ENCODE assay signal across 12 cellular contexts in the genomic region with DNA sequence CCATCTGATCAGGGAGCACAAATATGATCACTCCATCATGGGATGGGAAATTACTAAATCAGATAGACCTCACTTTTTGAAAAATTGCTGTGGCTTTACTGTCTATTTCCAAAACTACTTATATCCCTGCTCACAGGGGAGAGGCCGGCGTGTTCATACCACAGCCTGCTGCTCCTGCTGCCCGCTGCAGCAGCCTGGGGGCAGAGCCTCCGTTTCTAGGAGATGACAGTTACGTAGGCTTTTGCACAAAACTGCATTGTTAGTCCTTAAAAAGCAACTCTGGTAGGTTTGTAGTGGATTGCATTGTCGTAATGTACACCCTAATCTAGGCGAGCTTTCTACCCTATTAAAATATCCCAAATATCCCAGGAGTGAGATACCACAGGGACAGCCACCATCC.
DNase-seq lines count a peak whose midpoint lies in the region; ATAC-seq lines count a peak whose summit lies in the region.
"Had no signal": no experiment of that assay in that cellular context is flagged by ENCODE, and none has a peak within 500 bp of the region (broad histone marks: within the 10 kb centered on the region; RNA-seq: fewer than 3 reads in every experiment).

No MANE protein-coding gene starts in this region.

- H3K27me3 Mint-ChIP-seq in activated CD8-positive, alpha-beta memory T cell treated with anti-CD3 and anti-CD28 coated beads, Interleukin-2, amount 10 ng/mL, durations not matched to agents 7 days and 5 days: no peaks in the 10 kb centered on the region
- H3K27me3 Mint-ChIP-seq: CD4-positive, alpha-beta T cell had no signal

- no peak overlapping the region for H3K27ac Mint-ChIP-seq in activated CD8-positive, alpha-beta memory T cell treated with anti-CD3 and anti-CD28 coated beads, Interleukin-2, amount 10 ng/mL, durations not matched to agents 7 days and 5 days
- H3K27ac Mint-ChIP-seq: CD4-positive, alpha-beta T cell had no signal

- no peaks in the 10 kb centered on the region for H3K36me3 Mint-ChIP-seq in activated CD8-positive, alpha-beta memory T cell treated with anti-CD3 and anti-CD28 coated beads, Interleukin-2, amount 10 ng/mL, durations not matched to agents 7 days and 5 days

- peak; percentile 5 for DNase-seq in activated CD8-positive, alpha-beta memory T cell treated with anti-CD3 and anti-CD28 coated beads for 24 hours
- DNase-seq in activated CD8-positive, alpha-beta memory T cell treated with anti-CD3 and anti-CD28 coated beads, Interleukin-2, amount 10 ng/mL, durations not matched to agents 7 days and 5 days: no peak
- DNase-seq in left cardiac atrium: peak; percentile 5
- no peak for DNase-seq in left ventricle myocardium superior
- DNase-seq in posterior vena cava (ENCODE audit: low spot score): peak; percentile 32
- no peak for DNase-seq in NCI-H2029 treated with DMSO at 0.1 percent for 48 hours (lab: John Stamatoyannopoulos, UW)
- DNase-seq: AML-193, GM23248 had no signal

- H3K4me1 Mint-ChIP-seq in activated CD8-positive, alpha-beta memory T cell treated with anti-CD3 and anti-CD28 coated beads, Interleukin-2, amount 10 ng/mL, durations not matched to agents 7 days and 5 days: peaks cover 5% of the 10 kb centered on the region

- CTCF ChIA-PET in activated CD8-positive, alpha-beta memory T cell treated with anti-CD3 and anti-CD28 coated beads, Interleukin-2, amount 10 ng/mL, durations not matched to agents 7 days and 5 days (lab: Charles Lee): no interaction called here

- intact Hi-C loops in left cardiac atrium (cut with DNase I): no loop called here
- intact Hi-C loops in left ventricle myocardium superior (cut with micrococcal nuclease): no loop called here
- intact Hi-C loops in posterior vena cava (cut with DNase I): no loop called here

- no peak for ATAC-seq in activated CD8-positive, alpha-beta memory T cell treated with anti-CD3 and anti-CD28 coated beads, Interleukin-2, amount 10 ng/mL, durations not matched to agents 7 days and 5 days
- ATAC-seq in left cardiac atrium: no peak
- ATAC-seq in left ventricle myocardium superior: no peak
- ATAC-seq in HG02759 (IDR thresholded peaks at IDR 0.05; ENCODE audit: unreplicated experiment): no peak
- ATAC-seq: A549, HepG2 had no signal

- no peak overlapping the region for H3K4me3 Mint-ChIP-seq in activated CD8-positive, alpha-beta memory T cell treated with anti-CD3 and anti-CD28 coated beads, Interleukin-2, amount 10 ng/mL, durations not matched to agents 7 days and 5 days
- H3K4me3 Mint-ChIP-seq: CD4-positive, alpha-beta T cell had no signal

- H3K9me3 Mint-ChIP-seq in activated CD8-positive, alpha-beta memory T cell treated with anti-CD3 and anti-CD28 coated beads, Interleukin-2, amount 10 ng/mL, durations not matched to agents 7 days and 5 days (ENCODE audit: low read depth): no peaks in the 10 kb centered on the region
- H3K9me3 Mint-ChIP-seq: CD4-positive, alpha-beta T cell had no signal

Comparison
In these comparisons a context has a peak if more than half of its experiments do, and no peak if none do; other contexts are left out.
1. DNase-seq: peak in activated CD8-positive, alpha-beta memory T cell treated with anti-CD3 and anti-CD28 coated beads for 24 hours (single experiment), left cardiac atrium (single experiment) and posterior vena cava (single experiment); none in activated CD8-positive, alpha-beta memory T cell treated with anti-CD3 and anti-CD28 coated beads, Interleukin-2, amount 10 ng/mL, durations not matched to agents 7 days and 5 days (single experiment), left ventricle myocardium superior (single experiment) and NCI-H2029 treated with DMSO at 0.1 percent for 48 hours (single experiment).